15 cellular contexts compared by ENCODE assay signal in genomic region chr5:138937392-138938387, GRCh38.
DNase-seq lines count a peak whose midpoint lies in the region; ATAC-seq and TF ChIP-seq lines count a peak whose summit lies in the region.
"Had no signal": no experiment of that assay in that cellular context is flagged by ENCODE, and none has a peak within 500 bp of the region (broad histone marks: within the 10 kb centered on the region; RNA-seq: fewer than 3 reads in every experiment).

No MANE protein-coding gene starts in this region.

- no peaks in the 10 kb centered on the region for H3K27me3 ChIP-seq in neural progenitor cell
- H3K27me3 ChIP-seq: vagina had no signal

- H3F3A ChIP-seq in neural progenitor cell (ENCODE audit: low read depth) = no peaks in the 10 kb centered on the region

- H3K4me3 ChIP-seq in neural progenitor cell = no peak overlapping the region
- H3K4me3 ChIP-seq: vagina had no signal

- no peak overlapping the region for H2AFZ ChIP-seq in neural progenitor cell (replicated peaks)

- H3K4me1 Mint-ChIP-seq in Calu3 (ENCODE audit: low read depth, unreplicated experiment) = no peaks in the 10 kb centered on the region
- H3K4me1 Mint-ChIP-seq in glutamatergic neuron (ENCODE audit: low read depth, unreplicated experiment) = peaks cover 42% of the 10 kb centered on the region
- peaks cover 12% of the 10 kb centered on the region for H3K4me1 Mint-ChIP-seq in neural progenitor cell

- H3K27me3 Mint-ChIP-seq in Calu3 (ENCODE audit: unreplicated experiment) (no peaks in the 10 kb centered on the region), glutamatergic neuron (ENCODE audit: unreplicated experiment) (peaks cover 26% of the 10 kb centered on the region), neural progenitor cell (ENCODE audit: insufficient read depth, low read depth) (peaks cover 9% of the 10 kb centered on the region)

- intact Hi-C loops in Calu3 (cut with micrococcal nuclease; ENCODE audit: unreplicated experiment) = no loop called here

- H3K36me3 Mint-ChIP-seq in Calu3 (ENCODE audit: insufficient read depth, unreplicated experiment) (peaks cover 67% of the 10 kb centered on the region), glutamatergic neuron (ENCODE audit: unreplicated experiment) (no peaks in the 10 kb centered on the region), neural progenitor cell (peaks cover 36% of the 10 kb centered on the region)
- H3K36me3 Mint-ChIP-seq: natural killer cell had no signal

- no peak overlapping the region for H3K9ac ChIP-seq in neural progenitor cell

- no peaks in the 10 kb centered on the region for H4K20me1 ChIP-seq in neural progenitor cell (ENCODE audit: low read depth)

- no peaks in the 10 kb centered on the region for H3K9me3 ChIP-seq in neural progenitor cell (ENCODE audit: low read depth)
- H3K9me3 ChIP-seq: vagina had no signal

- no peak overlapping the region for H3K4me3 Mint-ChIP-seq in Calu3 (ENCODE audit: low read depth, unreplicated experiment)
- H3K4me3 Mint-ChIP-seq in glutamatergic neuron (ENCODE audit: unreplicated experiment) = peak overlapping the region; percentile 28
- H3K4me3 Mint-ChIP-seq in neural progenitor cell = no peak overlapping the region
- H3K4me3 Mint-ChIP-seq: natural killer cell; T-helper 2 cell treated with Interferon-gamma antibody and Interleukin-4, amounts not matched to agents 5 μg/mL and 100 μg/mL, for 36 hours had no signal

- CTCF ChIA-PET in Calu3 (lab: Charles Lee) = no interaction called here

- H3K27ac ChIP-seq in neural progenitor cell = no peak overlapping the region
- H3K27ac ChIP-seq: vagina had no signal

- H3K27ac Mint-ChIP-seq in Calu3 (ENCODE audit: unreplicated experiment) = peak overlapping the region; percentile 78
- peak overlapping the region; percentile 92 for H3K27ac Mint-ChIP-seq in glutamatergic neuron (ENCODE audit: unreplicated experiment)
- H3K27ac Mint-ChIP-seq in neural progenitor cell = peak overlapping the region; percentile 72
- H3K27ac Mint-ChIP-seq: T-helper 2 cell treated with Interferon-gamma antibody and Interleukin-4, amounts not matched to agents 5 μg/mL and 100 μg/mL, for 36 hours had no signal

- TF ChIP-seq CTCF in Calu3 (IDR thresholded peaks at IDR 0.05; ENCODE audit: unreplicated experiment) (no peak), glutamatergic neuron (IDR thresholded peaks at IDR 0.05; ENCODE audit: partially characterized antibody, unreplicated experiment) (no peak), neural progenitor cell (IDR thresholded peaks at IDR 0.05) (no peak)

- H3K9me3 Mint-ChIP-seq in Calu3 (ENCODE audit: low read depth, unreplicated experiment) = no peaks in the 10 kb centered on the region
- peaks cover 19% of the 10 kb centered on the region for H3K9me3 Mint-ChIP-seq in glutamatergic neuron (ENCODE audit: unreplicated experiment)
- no peaks in the 10 kb centered on the region for H3K9me3 Mint-ChIP-seq in neural progenitor cell
- H3K9me3 Mint-ChIP-seq: natural killer cell; T-helper 2 cell treated with Interferon-gamma antibody and Interleukin-4, amounts not matched to agents 5 μg/mL and 100 μg/mL, for 36 hours had no signal

- no peak overlapping the region for H3K4me2 ChIP-seq in neural progenitor cell

- BruUV-seq in Calu3 (replicated peaks; lab: Mats Ljungman, UMichigan) = no TSS peak

- H3K79me2 ChIP-seq in neural progenitor cell (ENCODE audit: low read depth) = no peaks in the 10 kb centered on the region

- DNase-seq in Calu3 (no peak), glutamatergic neuron (no peak), neural progenitor cell (ENCODE audit: low spot score) (no peak), AG20443 (ENCODE audit: low spot score) (no peak)
- DNase-seq: AML-193; amygdala; natural killer cell; NCI-H82; stimulated activated CD4-positive, alpha-beta T cell treated with anti-CD3 and anti-CD28 coated beads, Interleukin-4, amount 100 ng/mL, for 4 hours had no signal

- ATAC-seq in GM18519 (IDR thresholded peaks at IDR 0.05; ENCODE audit: low FRiP score, unreplicated experiment) = no peak
- ATAC-seq in GM21717 (IDR thresholded peaks at IDR 0.05; ENCODE audit: unreplicated experiment) = no peak
- no peak for ATAC-seq in GM18873 (IDR thresholded peaks at IDR 0.05; ENCODE audit: low FRiP score, unreplicated experiment)
- ATAC-seq: natural killer cell had no signal

- H3K4me1 ChIP-seq in neural progenitor cell = peaks cover 7% of the 10 kb centered on the region
- H3K4me1 ChIP-seq: vagina had no signal

- no peaks in the 10 kb centered on the region for H3K36me3 ChIP-seq in neural progenitor cell

TF ChIP-seq in PFSK-1, 5 proteins besides CTCF, POLR2A, EP300 and RAD21:
- TF ChIP-seq TAF1 (IDR thresholded peaks at IDR 0.05; ENCODE audit: borderline replicate concordance, insufficient read depth, low read length) (no peak), POLR2AphosphoS5 (IDR thresholded peaks at IDR 0.05; ENCODE audit: low read depth, low read length) (0 out of 2 replicates have a peak, but pooled peaks have one; percentile 20), SIN3A (IDR thresholded peaks at IDR 0.05; ENCODE audit: borderline replicate concordance, insufficient read depth, low read length) (no peak)
